ENCODE assay signal across 20 cellular contexts in the genomic region with DNA sequence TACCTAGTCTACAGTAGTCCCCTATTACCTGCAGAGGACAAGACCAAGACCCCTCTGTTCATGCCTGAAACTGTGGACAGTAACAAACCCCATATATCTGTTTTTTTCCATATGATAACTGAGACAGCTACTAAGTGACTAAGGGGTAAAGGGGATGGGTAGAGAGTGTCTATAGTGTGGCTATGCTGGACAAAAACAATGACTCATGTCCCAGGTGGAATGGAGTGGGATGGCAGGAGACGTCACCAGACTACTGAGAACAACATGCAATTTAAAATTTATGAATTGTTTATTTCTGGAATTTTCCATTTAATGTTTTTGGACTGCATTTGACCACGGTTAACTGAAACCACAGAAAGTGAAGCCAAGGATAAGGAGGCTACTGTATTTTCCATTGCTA.
DNase-seq lines count a peak whose midpoint lies in the region; ATAC-seq, FAIRE-seq and TF ChIP-seq lines count a peak whose summit lies in the region.
"Had no signal": no experiment of that assay in that cellular context is flagged by ENCODE, and none has a peak within 500 bp of the region (broad histone marks: within the 10 kb centered on the region; RNA-seq: fewer than 3 reads in every experiment).

No MANE protein-coding gene starts in this region.

- H3K27ac Mint-ChIP-seq in stimulated activated naive B cell treated with anti-CD40 and anti-IgM and Interleukin-4, amounts not matched to agents 10 μg/mL and 1 μg/mL and 100 μg/mL, for 72 hours: no peak overlapping the region
- H3K27ac Mint-ChIP-seq: activated T-cell treated with anti-CD3 and anti-CD28 coated beads, Interleukin-2, amount 50 U/mL, for 72 hours had no signal

- no peak for TF ChIP-seq CTCF in foreskin fibroblast (IDR thresholded peaks at IDR 0.05; ENCODE audit: low read depth, low read length)

- DNase-seq in AG08395 (ENCODE audit: low spot score): peak; percentile 56
- no peak for DNase-seq in H54 (ENCODE audit: insufficient read length, low spot score)
- peak; percentile 86 for DNase-seq in amniotic epithelial cell (ENCODE audit: low read depth)
- DNase-seq in foreskin fibroblast: peak; percentile 5 to 17
- DNase-seq in GM19240 (ENCODE audit: insufficient read length, low spot score): no peak
- no peak for DNase-seq in HK-2 (ENCODE audit: unreplicated experiment)
- no peak for DNase-seq in stimulated activated naive B cell treated with anti-CD40 and anti-IgM and Interleukin-4, amounts not matched to agents 10 μg/mL and 1 μg/mL and 100 μg/mL, for 72 hours
- DNase-seq in NOMO-1 treated with dmso at 0.1 percent for 144 hours (lab: John Stamatoyannopoulos, UW; ENCODE audit: unreplicated experiment): no peak
- DNase-seq: activated CD4-positive, alpha-beta T cell treated with anti-CD3 and anti-CD28 coated beads, Interleukin-2, amount 50 U/mL, for 4 hours; activated T-cell treated with anti-CD3 and anti-CD28 coated beads, Interleukin-2, amount 50 U/mL, for 72 hours; cortex of kidney; naive thymus-derived CD4-positive, alpha-beta T cell; NCI-H1436 treated with DMSO at 0.1 percent for 48 hours; NCI-H226; SJCRH30; stimulated activated CD8-positive, alpha-beta memory T cell treated with anti-CD3 and anti-CD28 coated beads, Interleukin-4, amount 100 ng/mL, for 48 hours; thyroid gland had no signal

- H3K4me1 Mint-ChIP-seq in stimulated activated naive B cell treated with anti-CD40 and anti-IgM and Interleukin-4, amounts not matched to agents 10 μg/mL and 1 μg/mL and 100 μg/mL, for 72 hours: peaks cover 0 to 5% of the 10 kb centered on the region in 2 donors

- no peak for TF ChIP-seq POLR2A in H54 (IDR thresholded peaks at IDR 0.05; ENCODE audit: low read depth, low read length)

- no peaks in the 10 kb centered on the region for H3K27me3 Mint-ChIP-seq in stimulated activated naive B cell treated with anti-CD40 and anti-IgM and Interleukin-4, amounts not matched to agents 10 μg/mL and 1 μg/mL and 100 μg/mL, for 72 hours
- H3K27me3 Mint-ChIP-seq: naive thymus-derived CD4-positive, alpha-beta T cell had no signal

- no peak for ATAC-seq in stimulated activated naive B cell treated with anti-CD40 and anti-IgM and Interleukin-4, amounts not matched to agents 10 μg/mL and 1 μg/mL and 100 μg/mL, for 72 hours (replicated peaks)
- ATAC-seq: activated T-cell treated with anti-CD3 and anti-CD28 coated beads, Interleukin-2, amount 50 U/mL, for 72 hours; K562; left lobe of liver; naive thymus-derived CD4-positive, alpha-beta T cell had no signal

- peaks cover 0 to 2% of the 10 kb centered on the region in 2 donors for H3K9me3 Mint-ChIP-seq in stimulated activated naive B cell treated with anti-CD40 and anti-IgM and Interleukin-4, amounts not matched to agents 10 μg/mL and 1 μg/mL and 100 μg/mL, for 72 hours
- H3K9me3 Mint-ChIP-seq: activated T-cell treated with anti-CD3 and anti-CD28 coated beads, Interleukin-2, amount 50 U/mL, for 72 hours had no signal

- peak; percentile 45 for FAIRE-seq in H54 (lab: Jason Lieb, UNC)
- FAIRE-seq: D721Med, K562 had no signal

- peaks cover 35 to 40% of the 10 kb centered on the region in 2 donors for H3K36me3 Mint-ChIP-seq in stimulated activated naive B cell treated with anti-CD40 and anti-IgM and Interleukin-4, amounts not matched to agents 10 μg/mL and 1 μg/mL and 100 μg/mL, for 72 hours

- no peak overlapping the region for H3K4me3 ChIP-seq in foreskin fibroblast (ENCODE audit: low read depth in 1 of 2, low read length in 2 of 2)
- H3K4me3 ChIP-seq: K562, SJCRH30, thyroid gland had no signal

- H3K4me3 Mint-ChIP-seq in stimulated activated naive B cell treated with anti-CD40 and anti-IgM and Interleukin-4, amounts not matched to agents 10 μg/mL and 1 μg/mL and 100 μg/mL, for 72 hours: no peak overlapping the region
- H3K4me3 Mint-ChIP-seq: activated T-cell treated with anti-CD3 and anti-CD28 coated beads, Interleukin-2, amount 50 U/mL, for 72 hours; naive thymus-derived CD4-positive, alpha-beta T cell had no signal

Comparison
In these comparisons a context has a peak if more than half of its experiments do, and no peak if none do; other contexts are left out.
1. DNase-seq: peak in AG08395 (single experiment), amniotic epithelial cell (single experiment) and foreskin fibroblast (2 of 2); none in H54 (single experiment), GM19240 (single experiment), HK-2 (single experiment), stimulated activated naive B cell treated with anti-CD40 and anti-IgM and Interleukin-4, amounts not matched to agents 10 μg/mL and 1 μg/mL and 100 μg/mL, for 72 hours (single experiment) and NOMO-1 treated with dmso at 0.1 percent for 144 hours (single experiment).